ENCODE assay signal across 9 cellular contexts in the genomic region with DNA sequence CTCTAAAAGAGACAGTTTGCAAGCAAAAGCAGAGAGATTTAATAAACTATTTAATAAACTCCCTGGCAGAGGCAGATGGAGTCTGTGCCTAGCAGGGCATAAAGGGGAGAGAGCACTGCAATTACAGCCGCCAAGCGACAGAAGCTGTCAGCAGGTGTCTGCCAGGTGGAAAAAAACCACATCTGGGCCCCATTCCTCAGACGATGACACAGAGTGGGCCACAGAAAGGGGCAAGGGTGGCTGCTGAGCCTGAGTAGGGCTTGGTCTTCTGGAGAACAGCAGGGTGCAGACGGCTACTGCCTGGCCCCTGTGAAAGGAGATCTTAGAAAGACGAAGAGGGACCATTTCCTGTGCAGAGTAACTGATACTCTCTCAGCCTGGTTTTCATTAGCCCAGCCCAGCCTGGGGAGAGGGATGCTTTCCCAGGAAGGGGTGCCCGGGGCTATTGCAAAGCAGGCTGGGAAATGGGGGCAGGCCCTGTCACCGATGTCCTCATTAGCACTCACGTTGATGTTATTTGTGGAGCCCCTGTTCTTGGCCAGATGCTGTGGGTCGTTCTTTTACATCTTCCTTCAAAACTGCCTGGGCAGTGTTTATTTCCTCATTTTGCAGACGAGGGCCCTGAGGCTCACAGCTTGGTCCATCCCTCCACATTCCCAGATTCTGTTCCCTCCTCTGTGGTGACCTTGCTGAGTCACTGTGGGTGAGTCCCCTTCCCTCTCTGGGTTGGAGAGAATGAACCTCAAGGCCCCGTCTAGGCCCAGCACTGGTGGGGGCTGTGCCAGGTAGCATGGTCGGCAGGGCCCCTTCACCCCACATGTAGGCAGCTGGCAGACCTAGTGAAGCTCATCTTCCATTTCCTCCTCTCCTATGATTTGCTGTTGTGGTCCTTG.
DNase-seq lines count a peak whose midpoint lies in the region; ATAC-seq and TF ChIP-seq lines count a peak whose summit lies in the region.
"Had no signal": no experiment of that assay in that cellular context is flagged by ENCODE, and none has a peak within 500 bp of the region (broad histone marks: within the 10 kb centered on the region; RNA-seq: fewer than 3 reads in every experiment).

No MANE protein-coding gene starts in this region.

- in situ Hi-C loops in G401 (cut with HindIII; ENCODE audit: low sequenced_read_pairs): no loop called here

- peak; percentile 41; the same call in 1 of the 2 replicates for ATAC-seq in HCT116
- ATAC-seq in GM18870 (IDR thresholded peaks at IDR 0.05; ENCODE audit: unreplicated experiment): no peak
- no peak for ATAC-seq in GM21423 (IDR thresholded peaks at IDR 0.05; ENCODE audit: unreplicated experiment)

- peak overlapping the region; percentile 78 for H2AFZ ChIP-seq in HCT116 (ENCODE audit: low read depth, low read length, poor library complexity, severe bottlenecking)

- H3K27ac ChIP-seq in HCT116 (ENCODE audit: low read depth, low read length) (peak overlapping the region; percentile 52), SK-N-MC (peak overlapping the region; percentile 70)
- H3K27ac ChIP-seq: Peyer's patch had no signal

- RAD21 ChIA-PET in HCT116 (lab: Charles Lee; ENCODE audit: low non-redundant PET in 1 of 2, low total read pairs in 2 of 2, uncharacterized antibody in 2 of 2, unreplicated experiment in 2 of 2): interaction anchor here in 1 of 2 experiments (0.8 kb wide), 1 partner anchor 11 kb away, joined by 3 read pairs; no protein-coding TSS in a partner anchor

- TF ChIP-seq RAD21 in HCT116 (IDR thresholded peaks at IDR 0.05; ENCODE audit: low read depth): no peak

- H3K27me3 ChIP-seq in HCT116 (ENCODE audit: insufficient read depth, low read length): no peaks in the 10 kb centered on the region
- H3K27me3 ChIP-seq: Peyer's patch had no signal

- BruUV-seq in HCT116 (replicated peaks; lab: Mats Ljungman, UMichigan): no TSS peak

- H3K9me3 ChIP-seq in HCT116 (ENCODE audit: control insufficient read depth in 1 of 2, insufficient read depth in 1 of 2, low read depth in 1 of 2, low read length in 2 of 2): no peaks in the 10 kb centered on the region
- H3K9me3 ChIP-seq in SK-N-MC (ENCODE audit: low read depth, low read length): no peaks in the 10 kb centered on the region
- H3K9me3 ChIP-seq: Peyer's patch had no signal

- H3K4me1 ChIP-seq in HCT116 (ENCODE audit: control insufficient read depth in 1 of 2, insufficient read depth in 2 of 2, low read length in 2 of 2): peaks cover 5 to 41% of the 10 kb centered on the region in 2 experiments; a peak in 3 of 4 replicates
- H3K4me1 ChIP-seq: Peyer's patch had no signal

- H4K20me1 ChIP-seq in HCT116 (ENCODE audit: insufficient read depth): no peaks in the 10 kb centered on the region

- H3K9me2 ChIP-seq in HCT116 (ENCODE audit: insufficient read depth): no peaks in the 10 kb centered on the region

- peak; percentile 64 for DNase-seq in AG08396 (ENCODE audit: low spot score)
- no peak for DNase-seq in HCT116 (ENCODE audit: low read depth, low spot score)
- DNase-seq in SK-N-MC (ENCODE audit: low read depth, low spot score): peak; percentile 18
- peak; percentile 87 for DNase-seq in glomerular visceral epithelial cell (ENCODE audit: extremely low spot score)
- no peak for DNase-seq in 8988T
- no peak for DNase-seq in G401 (ENCODE audit: low spot score)

- H3K4me3 ChIP-seq in HCT116 (replicated peaks in 1 of 2; ENCODE audit: low read depth in 1 of 2, low read length in 2 of 2) (peak overlapping the region in 1 of 2 experiments; percentile 16; a peak in 2 of 4 replicates), SK-N-MC (peak overlapping the region; percentile 57; the same call in 1 of the 2 replicates)
- H3K4me3 ChIP-seq: Peyer's patch had no signal

- intact Hi-C loops in HCT116 (cut with micrococcal nuclease): loop anchor here (10.0 kb wide), 1 partner anchor 136 kb away; no protein-coding TSS in a partner anchor

- H3K4me2 ChIP-seq in HCT116 (ENCODE audit: low read length): peak overlapping the region; percentile 73

- POLR2A ChIA-PET in HCT116 (lab: Charles Lee): interaction anchor here (1.3 kb wide), 1 partner anchor 61 kb away, joined by 3 read pairs; no protein-coding TSS in a partner anchor

- H3K9ac ChIP-seq in HCT116 (ENCODE audit: low read length): peak overlapping the region; percentile 44
- H3K9ac ChIP-seq in SK-N-MC (ENCODE audit: insufficient read length): no peak overlapping the region

- no peaks in the 10 kb centered on the region for H3K79me2 ChIP-seq in HCT116 (ENCODE audit: insufficient read depth, low read length)

- H3K36me3 ChIP-seq in HCT116 (ENCODE audit: control insufficient read depth in 1 of 2, insufficient read depth in 2 of 2, low read length in 2 of 2): no peaks in the 10 kb centered on the region
- no peaks in the 10 kb centered on the region for H3K36me3 ChIP-seq in SK-N-MC (ENCODE audit: insufficient read depth, low read length)
- H3K36me3 ChIP-seq: Peyer's patch had no signal

- CTCF ChIA-PET in HCT116 (lab: Charles Lee): interaction anchor here (1.1 to 2.1 kb wide), 4 partner anchors 140 to 402 kb away, joined by 3 to 7 read pairs (median 4); no protein-coding TSS in a partner anchor

- no peak for TF ChIP-seq POLR2A in HCT116 (IDR thresholded peaks at IDR 0.05; ENCODE audit: borderline replicate concordance, extremely low read depth, insufficient read depth, insufficient read length)

- no peak for TF ChIP-seq CTCF in HCT116 (IDR thresholded peaks at IDR 0.05 in 2 of 3, conservative IDR thresholded peaks at IDR 0.05 in 1 of 3; ENCODE audit: borderline replicate concordance in 1 of 3, insufficient read depth in 1 of 3, low read depth in 2 of 3, low read length in 2 of 3)

TF ChIP-seq in HCT116, 20 proteins besides CTCF, POLR2A, EP300 and RAD21:
- TF ChIP-seq JUND (IDR thresholded peaks at IDR 0.05): no peak
- TF ChIP-seq ZFX (IDR thresholded peaks at IDR 0.05): peak; percentile 39

Comparison
In these comparisons a context has a peak if more than half of its experiments do, and no peak if none do; other contexts are left out.
1. DNase-seq: peak in AG08396 (single experiment), SK-N-MC (single experiment) and glomerular visceral epithelial cell (single experiment); none in HCT116 (single experiment), 8988T (single experiment) and G401 (single experiment).